1 cellular context compared by ENCODE assay signal in the genomic region with DNA sequence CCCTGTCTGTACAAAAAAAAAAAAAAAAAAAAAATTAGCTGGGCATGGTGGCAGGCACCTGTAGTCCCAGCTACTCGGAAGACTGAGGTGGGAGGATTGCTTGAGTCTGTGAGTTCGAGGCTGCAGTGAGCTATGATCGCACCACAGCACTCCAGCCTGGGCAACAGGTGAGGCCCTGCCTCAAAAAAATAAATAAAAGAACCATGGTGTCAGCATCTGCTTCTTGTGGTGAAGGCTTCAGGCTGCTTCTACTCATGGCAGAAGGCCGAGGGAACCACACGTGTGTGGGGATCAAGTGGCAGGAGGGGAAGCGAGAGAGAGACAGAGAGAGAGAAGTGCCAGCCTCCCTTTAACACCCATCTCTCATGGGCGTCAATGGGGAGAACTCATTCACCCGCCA.
TF ChIP-seq lines count a peak whose summit lies in the region.

No MANE protein-coding gene starts in this region.

TF ChIP-seq in GM12891, 5 proteins besides CTCF, POLR2A, EP300 and RAD21:
- TF ChIP-seq POLR2AphosphoS5 (IDR thresholded peaks at IDR 0.05; ENCODE audit: low read depth, low read length) (no peak), POU2F2 (IDR thresholded peaks at IDR 0.05; ENCODE audit: low read depth, low read length) (no peak)
